ENCODE assay signal across 11 cellular contexts in the genomic region with DNA sequence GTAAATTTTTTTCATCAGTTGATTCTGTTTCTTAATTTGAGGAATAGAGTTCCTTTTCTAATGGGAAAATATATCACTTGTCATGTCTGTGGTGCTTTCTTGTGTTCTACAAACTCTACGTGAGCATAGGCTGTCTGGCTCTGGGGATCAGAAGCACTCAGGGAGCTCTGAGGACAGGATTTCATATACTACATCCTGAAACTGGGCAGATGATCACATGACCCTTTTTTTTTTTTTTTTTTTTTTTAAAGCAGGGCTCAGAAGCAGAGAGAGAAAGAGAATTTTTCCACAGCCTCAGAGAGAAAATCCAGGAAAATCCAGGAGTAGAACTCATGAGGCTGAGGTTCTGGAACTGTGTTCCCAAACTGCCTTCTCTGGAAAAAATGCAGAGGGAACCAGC.
DNase-seq lines count a peak whose midpoint lies in the region; ATAC-seq, FAIRE-seq and TF ChIP-seq lines count a peak whose summit lies in the region.
"Had no signal": no experiment of that assay in that cellular context is flagged by ENCODE, and none has a peak within 500 bp of the region (broad histone marks: within the 10 kb centered on the region; RNA-seq: fewer than 3 reads in every experiment).

No MANE protein-coding gene starts in this region.

- TF ChIP-seq CTCF in A549 (IDR thresholded peaks at IDR 0.05) (no peak), K562 (IDR thresholded peaks at IDR 0.05 in 2 of 3, conservative IDR thresholded peaks at IDR 0.05 in 1 of 3; ENCODE audit: insufficient read depth in 2 of 3, low read depth in 1 of 3, low read length in 3 of 3) (no peak), lower lobe of right lung (IDR thresholded peaks at IDR 0.05) (no peak)

- H3K4me2 ChIP-seq in A549 (peak overlapping the region; percentile 35), K562 (ENCODE audit: insufficient read depth, low read length) (no peak overlapping the region)

- CTCF ChIA-PET in A549 (lab: Yijun Ruan, JAX), result interaction anchor here (0.5 to 2.5 kb wide), 7 partner anchors 9 to 163 kb away, joined by 3 to 9 read pairs (median 3); no protein-coding TSS in a partner anchor
- CTCF ChIA-PET in HEK293T (lab: Yijun Ruan, JAX), result interaction anchor here (0.6 kb wide), 1 partner anchor 235 kb away, joined by 3 read pairs; no protein-coding TSS in a partner anchor
- CTCF ChIA-PET in K562 (lab: Yijun Ruan, JAX; ENCODE audit: low intra/inter-chr PET ratio), result no interaction called here

- no peaks in the 10 kb centered on the region for H3K36me3 ChIP-seq in K562 (ENCODE audit: control insufficient read depth, insufficient read depth, low read length)
- H3K36me3 ChIP-seq in lower lobe of right lung, result peaks cover 5% of the 10 kb centered on the region
- H3K36me3 ChIP-seq: Peyer's patch had no signal

- no peak overlapping the region for H3K9ac ChIP-seq in K562 (ENCODE audit: insufficient read depth in 1 of 2, low read depth in 2 of 2, low read length in 2 of 2)

- 77% methylated on average over 1 of the region's 1 CpG for WGBS in A549 (ENCODE audit: missing lambda C conversion rate)
- 36% methylated on average over 1 of the region's 1 CpG for WGBS in K562 (ENCODE audit: insufficient coverage, low coverage, missing lambda C conversion rate)

- TF ChIP-seq RAD21 in A549 (conservative IDR thresholded peaks at IDR 0.05 in 1 of 2, IDR thresholded peaks at IDR 0.05 in 1 of 2) (no peak), K562 (CRISPR knock-in tag; conservative IDR thresholded peaks at IDR 0.05 in 1 of 2, IDR thresholded peaks at IDR 0.05 in 1 of 2) (no peak)

- no peak for TF ChIP-seq EP300 in A549 (IDR thresholded peaks at IDR 0.05)
- TF ChIP-seq EP300 in K562 (IDR thresholded peaks at IDR 0.05; ENCODE audit: low read length), result no peak

- H4K20me1 ChIP-seq in K562 (replicated peaks; ENCODE audit: control insufficient read depth, insufficient read depth, low read length), result no peaks in the 10 kb centered on the region

- H3K4me3 ChIP-seq in A549 (no peak overlapping the region), K562 (no peak overlapping the region), lower lobe of right lung (no peak overlapping the region)
- H3K4me3 ChIP-seq: Peyer's patch had no signal

- no TSS peak for BruUV-seq in K562 (replicated peaks; lab: Mats Ljungman, UMichigan)

- TF ChIP-seq POLR2A in A549 (IDR thresholded peaks at IDR 0.05; ENCODE audit: low read length) (no peak), K562 (conservative IDR thresholded peaks at IDR 0.05) (no peak)

- peaks cover 53% of the 10 kb centered on the region for H3K4me1 ChIP-seq in A549
- no peaks in the 10 kb centered on the region; a peak in 1 of 5 replicates for H3K4me1 ChIP-seq in K562 (replicated peaks in 1 of 2; ENCODE audit: control insufficient read depth in 2 of 2, insufficient read depth in 2 of 2, low read length in 2 of 2)
- H3K4me1 ChIP-seq in lower lobe of right lung, result peaks cover 64% of the 10 kb centered on the region

- peaks cover 0 to 1% of the 10 kb centered on the region in 2 experiments; a peak in 1 of 5 replicates for H3K27me3 ChIP-seq in K562 (ENCODE audit: control insufficient read depth in 2 of 2, insufficient read depth in 2 of 2, low read length in 2 of 2)
- H3K27me3 ChIP-seq in lower lobe of right lung (ENCODE audit: low read depth), result no peaks in the 10 kb centered on the region
- H3K27me3 ChIP-seq: Peyer's patch had no signal

- FAIRE-seq in A549 (lab: Jason Lieb, UNC), result no peak
- FAIRE-seq in K562 (lab: Jason Lieb, UNC), result no peak

- H3K9me1 ChIP-seq in K562 (ENCODE audit: control insufficient read depth, insufficient read depth, low read length), result no peaks in the 10 kb centered on the region

- ATAC-seq in A549, result peak; percentile 61 to 65; a peak in 4 of 6 replicates
- ATAC-seq in K562, result no peak
- ATAC-seq in lower lobe of right lung, result peak; percentile 56 to 63
- no peak for ATAC-seq in GM19035 (IDR thresholded peaks at IDR 0.05; ENCODE audit: unreplicated experiment)
- no peak for ATAC-seq in GM18861 (IDR thresholded peaks at IDR 0.05; ENCODE audit: unreplicated experiment)

- POLR2A ChIA-PET in A549 (lab: Yijun Ruan, JAX), result interaction anchor here (0.6 to 0.9 kb wide), 3 partner anchors 16 to 189 kb away, joined by 3 to 5 read pairs (median 3); no protein-coding TSS in a partner anchor
- POLR2A ChIA-PET in HEK293T (lab: Yijun Ruan, JAX), result no interaction called here
- POLR2A ChIA-PET in K562 (lab: Yijun Ruan, JAX), result interaction anchor here (0.6 to 1.6 kb wide), 2 partner anchors 10 to 33 kb away, joined by 3 to 4 read pairs; no protein-coding TSS in a partner anchor

- intact Hi-C loops in K562 (cut with micrococcal nuclease) (no loop called here), lower lobe of right lung (cut with DNase I) (no loop called here)

- in situ Hi-C loops in K562 (cut with MboI), result no loop called here

- no peaks in the 10 kb centered on the region for H3K79me2 ChIP-seq in K562 (ENCODE audit: control insufficient read depth, insufficient read depth, low read length)

- DNase-seq in A549 (ENCODE audit: low read depth in 1 of 2, low spot score in 1 of 2) (no peak), HEK293T (ENCODE audit: extremely low spot score) (no peak), K562 (ENCODE audit: extremely low read depth in 1 of 4, low spot score in 3 of 4) (no peak), lower lobe of right lung (no peak), SHP77 treated with DMSO at 0.1 percent for 48 hours (lab: John Stamatoyannopoulos, UW) (no peak), NOMO-1 treated with dmso at 0.1 percent for 144 hours (lab: John Stamatoyannopoulos, UW; ENCODE audit: unreplicated experiment) (no peak)
- DNase-seq: DMS79, kidney glomerular epithelial cell, Peyer's patch had no signal

- H2AFZ ChIP-seq in K562 (ENCODE audit: low read depth, low read length), result no peak overlapping the region

- H3K27ac ChIP-seq in A549 (peak overlapping the region; percentile 66 to 81), K562 (ENCODE audit: extremely low read depth, low read depth, low read length) (no peak overlapping the region), lower lobe of right lung (peak overlapping the region; percentile 51)

- H3K9me3 ChIP-seq in A549 (no peaks in the 10 kb centered on the region), K562 (replicated peaks; ENCODE audit: control insufficient read depth, insufficient read depth, low read depth, low read length) (no peaks in the 10 kb centered on the region), lower lobe of right lung (no peaks in the 10 kb centered on the region)
- H3K9me3 ChIP-seq: Peyer's patch had no signal

TF ChIP-seq in A549, 52 proteins besides CTCF, POLR2A, EP300 and RAD21:
- TF ChIP-seq, protein P1, sequence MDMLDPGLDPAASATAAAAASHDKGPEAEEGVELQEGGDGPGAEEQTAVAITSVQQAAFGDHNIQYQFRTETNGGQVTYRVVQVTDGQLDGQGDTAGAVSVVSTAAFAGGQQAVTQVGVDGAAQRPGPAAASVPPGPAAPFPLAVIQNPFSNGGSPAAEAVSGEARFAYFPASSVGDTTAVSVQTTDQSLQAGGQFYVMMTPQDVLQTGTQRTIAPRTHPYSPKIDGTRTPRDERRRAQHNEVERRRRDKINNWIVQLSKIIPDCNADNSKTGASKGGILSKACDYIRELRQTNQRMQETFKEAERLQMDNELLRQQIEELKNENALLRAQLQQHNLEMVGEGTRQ (IDR thresholded peaks at IDR 0.05), result 0 out of 2 replicates have a peak, but pooled peaks have one; percentile 32
- TF ChIP-seq RCOR1 (IDR thresholded peaks at IDR 0.05; ENCODE audit: low read depth, low read length), result no peak

TF ChIP-seq in HEK293T, 16 proteins besides CTCF, POLR2A, EP300 and RAD21:
- TF ChIP-seq ZNF384 (IDR thresholded peaks at IDR 0.05) (peak; percentile 66), ELF4 (IDR thresholded peaks at IDR 0.05) (no peak), BHLHE40 (IDR thresholded peaks at IDR 0.05; ENCODE audit: borderline replicate concordance) (no peak)

Comparison
In these comparisons a context has a peak if more than half of its experiments do, and no peak if none do; other contexts are left out.
1. ATAC-seq: peak in A549 (2 of 2) and lower lobe of right lung (2 of 2); none in K562 (single experiment), GM19035 (single experiment) and GM18861 (single experiment).